ENCODE assay signal across 12 cellular contexts in genomic region chr20:23078994-23079364, GRCh38. TPM values are rescaled to one million over a fixed set of nuclear protein-coding genes. Genes with fewer than 3 reads are reported as not detected.
A peak's percentile ranks its signal among the peaks of the same experiment; 100 is the strongest.
DNase-seq lines count a peak whose midpoint lies in the region; ATAC-seq, FAIRE-seq and TF ChIP-seq lines count a peak whose summit lies in the region.
"Had no signal": no experiment of that assay in that cellular context is flagged by ENCODE, and none has a peak within 500 bp of the region (broad histone marks: within the 10 kb centered on the region; RNA-seq: fewer than 3 reads in every experiment).

No MANE protein-coding gene starts in this region.

- peaks cover 2 to 5% of the 10 kb centered on the region in 2 experiments; a peak in 2 of 5 replicates for H3K4me1 ChIP-seq in K562 (replicated peaks in 1 of 2; ENCODE audit: control insufficient read depth in 2 of 2, insufficient read depth in 2 of 2, low read length in 2 of 2)
- H3K4me1 ChIP-seq: SJSA1, tibial nerve had no signal

- H3K27me3 Mint-ChIP-seq in progenitor cell of endocrine pancreas, result peaks cover 45% of the 10 kb centered on the region

- H3K27ac Mint-ChIP-seq in progenitor cell of endocrine pancreas, result no peak overlapping the region
- H3K27ac Mint-ChIP-seq: memory B cell had no signal

- H3K4me3 ChIP-seq in K562, result no peak overlapping the region
- H3K4me3 ChIP-seq: SJSA1, tibial nerve had no signal

- no peak overlapping the region for H3K27ac ChIP-seq in K562 (ENCODE audit: extremely low read depth, low read depth, low read length)
- H3K27ac ChIP-seq: SJSA1, tibial nerve had no signal

- no peaks in the 10 kb centered on the region for H3K9me3 ChIP-seq in K562 (replicated peaks; ENCODE audit: control insufficient read depth, insufficient read depth, low read depth, low read length)
- H3K9me3 ChIP-seq: SJSA1, tibial nerve had no signal

- peak overlapping the region; percentile 38; the same call in 1 of the 2 replicates for H3K4me2 ChIP-seq in K562 (ENCODE audit: insufficient read depth, low read length)

- no peak for TF ChIP-seq EP300 in K562 (IDR thresholded peaks at IDR 0.05; ENCODE audit: low read length)

- CTCF ChIA-PET in K562 (lab: Yijun Ruan, JAX; ENCODE audit: low intra/inter-chr PET ratio), result no interaction called here

- H3K4me1 Mint-ChIP-seq in progenitor cell of endocrine pancreas (ENCODE audit: low read depth), result peaks cover 23% of the 10 kb centered on the region
- H3K4me1 Mint-ChIP-seq: memory B cell had no signal

- no peak overlapping the region for H3K4me3 Mint-ChIP-seq in progenitor cell of endocrine pancreas (ENCODE audit: low read depth)
- H3K4me3 Mint-ChIP-seq: memory B cell had no signal

- FAIRE-seq in K562 (lab: Jason Lieb, UNC), result no peak

- TF ChIP-seq RAD21 in K562 (CRISPR knock-in tag; conservative IDR thresholded peaks at IDR 0.05 in 1 of 2, IDR thresholded peaks at IDR 0.05 in 1 of 2), result peak in 1 of 2 experiments; percentile 38; a peak in 2 of 4 replicates

- WGBS in K562 (ENCODE audit: insufficient coverage, low coverage, missing lambda C conversion rate), result 16% methylated on average over 7 of the region's 7 CpGs

- H2AFZ ChIP-seq in K562 (ENCODE audit: low read depth, low read length), result peak overlapping the region; percentile 72

- TF ChIP-seq POLR2A in K562 (conservative IDR thresholded peaks at IDR 0.05), result no peak

- no peaks in the 10 kb centered on the region for H3K9me3 Mint-ChIP-seq in progenitor cell of endocrine pancreas (ENCODE audit: low read depth)
- H3K9me3 Mint-ChIP-seq: memory B cell had no signal

- intact Hi-C loops in K562 (cut with micrococcal nuclease), result no loop called here

- no peak for DNase-seq in GM20000 (ENCODE audit: low spot score)
- peak; percentile 81 for DNase-seq in NCI-H1105 treated with DMSO at 0.1 percent for 48 hours (lab: John Stamatoyannopoulos, UW)
- peak in 3 of 4 experiments; percentile 31 to 63 (median 36) for DNase-seq in K562 (ENCODE audit: extremely low read depth in 1 of 4, low spot score in 3 of 4)
- DNase-seq in progenitor cell of endocrine pancreas (ENCODE audit: low spot score, unreplicated experiment), result no peak
- DNase-seq in CD1c-positive myeloid dendritic cell (ENCODE audit: extremely low spot score), result no peak
- DNase-seq: NCI-H2029 treated with DMSO at 0.1 percent for 48 hours had no signal

- H3K9me1 ChIP-seq in K562 (ENCODE audit: control insufficient read depth, insufficient read depth, low read length), result no peaks in the 10 kb centered on the region

- in situ Hi-C loops in K562 (cut with MboI), result no loop called here

- H3K9ac ChIP-seq in K562 (ENCODE audit: insufficient read depth in 1 of 2, low read depth in 2 of 2, low read length in 2 of 2), result no peak overlapping the region

- H3K36me3 Mint-ChIP-seq in progenitor cell of endocrine pancreas (ENCODE audit: insufficient read depth), result no peaks in the 10 kb centered on the region
- H3K36me3 Mint-ChIP-seq: memory B cell had no signal

- H3K79me2 ChIP-seq in K562 (ENCODE audit: control insufficient read depth, insufficient read depth, low read length), result no peaks in the 10 kb centered on the region

- POLR2A ChIA-PET in K562 (lab: Yijun Ruan, JAX), result interaction anchor here (0.5 to 1.1 kb wide), 2 partner anchors 233 to 237 kb away, joined by 3 read pairs; no protein-coding TSS in a partner anchor

- no TSS peak for BruUV-seq in K562 (replicated peaks; lab: Mats Ljungman, UMichigan)

- H3K27me3 ChIP-seq in K562 (ENCODE audit: control insufficient read depth in 2 of 2, insufficient read depth in 2 of 2, low read length in 2 of 2), result no peaks in the 10 kb centered on the region
- H3K27me3 ChIP-seq: SJSA1, tibial nerve had no signal

- TF ChIP-seq CTCF in GM20000 (IDR thresholded peaks at IDR 0.05; ENCODE audit: extremely low read depth, missing control alignments) (peak; percentile 29), K562 (IDR thresholded peaks at IDR 0.05 in 2 of 3, conservative IDR thresholded peaks at IDR 0.05 in 1 of 3; ENCODE audit: insufficient read depth in 2 of 3, low read depth in 1 of 3, low read length in 3 of 3) (peak; percentile 55 to 71 (median 64)), progenitor cell of endocrine pancreas (IDR thresholded peaks at IDR 0.05; ENCODE audit: unreplicated experiment) (peak; percentile 66)

- H3K36me3 ChIP-seq in K562 (ENCODE audit: control insufficient read depth, insufficient read depth, low read length), result no peaks in the 10 kb centered on the region
- H3K36me3 ChIP-seq: SJSA1, tibial nerve had no signal

- no peaks in the 10 kb centered on the region for H4K20me1 ChIP-seq in K562 (replicated peaks; ENCODE audit: control insufficient read depth, insufficient read depth, low read length)

- peak; percentile 89 for ATAC-seq in K562
- ATAC-seq in GM18519 (IDR thresholded peaks at IDR 0.05; ENCODE audit: low FRiP score, unreplicated experiment), result no peak
- ATAC-seq in HG03025 (IDR thresholded peaks at IDR 0.05; ENCODE audit: low FRiP score, unreplicated experiment), result no peak

TF ChIP-seq in K562, 482 proteins besides CTCF, POLR2A, EP300 and RAD21 (continues in another document):
- TF ChIP-seq MCM7 (IDR thresholded peaks at IDR 0.05), result no peak
- TF ChIP-seq ZNF133 (CRISPR knock-in tag; IDR thresholded peaks at IDR 0.05), result no peak
- no peak for TF ChIP-seq PRMT5 (CRISPR knock-in tag; IDR thresholded peaks at IDR 0.05)
- peak in 1 of 3 experiments; percentile 17 for TF ChIP-seq YY1 (IDR thresholded peaks at IDR 0.05; ENCODE audit: borderline replicate concordance in 1 of 3, control insufficient read depth in 1 of 3, extremely low read depth in 1 of 3, insufficient read depth in 3 of 3, insufficient read length in 1 of 3, insufficient replicate concordance in 2 of 3, low read depth in 1 of 3, low read length in 2 of 3)

RNA-seq across cellular contexts. Expression of gene CD93, which starts 7.1 kb away (rescaled TPM):
- total RNA-seq in K562 (2011; cell fraction: chromatin; rRNA removed; ENCODE audit: low replicate concordance), result 0.16 and 0.39 TPM in 2 replicates
- 0.26 and 0.33 TPM in 2 replicates for total RNA-seq in K562 (2011; cell fraction: nucleolus; rRNA removed)
- total RNA-seq in K562 (2011; cell fraction: nucleoplasm; rRNA removed), result 0.44 and 0.61 TPM in 2 replicates
- total RNA-seq in K562 (2014; rRNA removed), result 0.05 and 0.12 TPM in 2 replicates
- 0.04 and 0.10 TPM in 2 replicates for total RNA-seq in K562 (2014; rRNA removed; fragmentation: Illumina TruSeq; extraction: Trizol)
- total RNA-seq in K562 (2015; rRNA removed; fragmentation: Illumina TruSeq; extraction: Trizol), result 0.04 TPM in 2 replicates
- total RNA-seq in K562 (2021), result 0.20 and 0.25 TPM in 2 replicates
- 0.12 and 0.20 TPM in 2 replicates for polyA plus RNA-seq in K562 (2011; rRNA removed)
- 0.09 and 0.15 TPM in 2 replicates for polyA plus RNA-seq in K562 (2011; cell fraction: cytosol; rRNA removed)
- 0.17 and 0.21 TPM in 2 replicates for polyA plus RNA-seq in K562 (2011; cell fraction: nucleus; rRNA removed)
- polyA plus RNA-seq in K562 (2012), result 0.03 and 0.06 TPM in 2 replicates
- polyA plus RNA-seq in K562 (2014; fragmentation: Illumina TruSeq; extraction: Trizol), result 0.07 TPM in 2 replicates
- polyA plus RNA-seq in K562 (2014; fragmentation: Nextera tagmentation; extraction: Ambion mirVana), result under 1 TPM; 0.03 TPM
- 0.03 and 0.08 TPM in 2 replicates for polyA plus RNA-seq in K562 (2014; rRNA removed)
- polyA minus RNA-seq in K562 (2011; rRNA and poly(A)+ RNA removed), result 0.21 and 0.42 TPM in 2 replicates
- 0.27 and 0.29 TPM in 2 replicates for polyA minus RNA-seq in K562 (2011; cell fraction: cytosol; rRNA and poly(A)+ RNA removed)
- polyA minus RNA-seq in K562 (2011; cell fraction: nucleus; rRNA and poly(A)+ RNA removed), result under 0.01 and 0.13 TPM in 2 replicates
- total RNA-seq in progenitor cell of endocrine pancreas, result 0.04 TPM in 1 of 2 replicates, not detected in the other
- total RNA-seq: SJSA1 had no signal

RNA-seq across cellular contexts. Expression of gene THBD, which starts 29.5 kb away (rescaled TPM):
- total RNA-seq in K562 (2011; cell fraction: chromatin; rRNA removed; ENCODE audit: low replicate concordance), result 0.99 and 1.1 TPM in 2 replicates
- 0.79 and 1.0 TPM in 2 replicates for total RNA-seq in K562 (2011; cell fraction: nucleolus; rRNA removed)
- 0.51 and 1.1 TPM in 2 replicates for total RNA-seq in K562 (2011; cell fraction: nucleoplasm; rRNA removed)
- total RNA-seq in K562 (2014; rRNA removed) (0.24 and 0.36 TPM in 2 replicates), K562 (2014; rRNA removed; fragmentation: Illumina TruSeq; extraction: Trizol) (0.11 and 0.13 TPM in 2 replicates), K562 (2015; rRNA removed; fragmentation: Illumina TruSeq; extraction: Trizol) (0.22 and 0.26 TPM in 2 replicates), K562 (2021) (0.47 and 0.49 TPM in 2 replicates), progenitor cell of endocrine pancreas (0.19 and 0.36 TPM in 2 replicates)
- polyA plus RNA-seq in K562 (2011; rRNA removed) (0.24 and 0.40 TPM in 2 replicates), K562 (2014; fragmentation: Illumina TruSeq; extraction: Trizol) (0.25 and 0.36 TPM in 2 replicates), K562 (2014; fragmentation: Nextera tagmentation; extraction: Ambion mirVana) (under 1 TPM; 0.07 to 0.10 TPM), K562 (2014; rRNA removed) (0.33 and 0.35 TPM in 2 replicates)
- 0.24 and 0.94 TPM in 2 replicates for polyA plus RNA-seq in K562 (2011; cell fraction: cytosol; rRNA removed)
- 0.60 and 2.4 TPM in 2 replicates for polyA plus RNA-seq in K562 (2011; cell fraction: nucleus; rRNA removed)
- polyA plus RNA-seq in K562 (2012), result 0.31 and 0.32 TPM in 2 replicates
- polyA minus RNA-seq in K562 (2011; rRNA and poly(A)+ RNA removed), result 0.24 and 0.28 TPM in 2 replicates
- 0.36 and 0.86 TPM in 2 replicates for polyA minus RNA-seq in K562 (2011; cell fraction: cytosol; rRNA and poly(A)+ RNA removed)
- 0.22 and 0.40 TPM in 2 replicates for polyA minus RNA-seq in K562 (2011; cell fraction: nucleus; rRNA and poly(A)+ RNA removed)

RNA-seq across cellular contexts. Expression of gene SSTR4, which starts 43.9 kb away (rescaled TPM):
- not detected in 2 replicates for total RNA-seq in K562 (2011; cell fraction: chromatin; rRNA removed; ENCODE audit: low replicate concordance)
- total RNA-seq in K562 (2011; cell fraction: nucleolus; rRNA removed), result not detected in 2 replicates
- total RNA-seq in K562 (2011; cell fraction: nucleoplasm; rRNA removed), result not detected in 2 replicates
- total RNA-seq in K562 (2014; rRNA removed), result not detected in 2 replicates
- not detected in 2 replicates for total RNA-seq in K562 (2014; rRNA removed; fragmentation: Illumina TruSeq; extraction: Trizol)
- not detected in 2 replicates for total RNA-seq in K562 (2015; rRNA removed; fragmentation: Illumina TruSeq; extraction: Trizol)
- total RNA-seq in K562 (2021), result not detected in 2 replicates
- not detected in 2 replicates for polyA plus RNA-seq in K562 (2011; rRNA removed)
- not detected in 2 replicates for polyA plus RNA-seq in K562 (2011; cell fraction: cytosol; rRNA removed)
- not detected in 2 replicates for polyA plus RNA-seq in K562 (2011; cell fraction: nucleus; rRNA removed)
- not detected in 2 replicates for polyA plus RNA-seq in K562 (2012)
- not detected in 2 replicates for polyA plus RNA-seq in K562 (2014; fragmentation: Illumina TruSeq; extraction: Trizol)
- not detected for polyA plus RNA-seq in K562 (2014; fragmentation: Nextera tagmentation; extraction: Ambion mirVana)
- not detected in 2 replicates for polyA plus RNA-seq in K562 (2014; rRNA removed)
- polyA minus RNA-seq in K562 (2011; rRNA and poly(A)+ RNA removed), result not detected in 2 replicates
- polyA minus RNA-seq in K562 (2011; cell fraction: cytosol; rRNA and poly(A)+ RNA removed), result not detected in 2 replicates
- polyA minus RNA-seq in K562 (2011; cell fraction: nucleus; rRNA and poly(A)+ RNA removed), result not detected in 2 replicates
- not detected in 2 replicates for total RNA-seq in progenitor cell of endocrine pancreas
- total RNA-seq: dermis microvascular lymphatic vessel endothelial cell, SJSA1, tibial nerve had no signal

Comparison
In these comparisons a context has a peak if more than half of its experiments do, and no peak if none do; other contexts are left out.
1. DNase-seq: peak in NCI-H1105 treated with DMSO at 0.1 percent for 48 hours (single experiment) and K562 (3 of 4); none in GM20000 (single experiment), progenitor cell of endocrine pancreas (single experiment) and CD1c-positive myeloid dendritic cell (single experiment).
2. Peak in every context shown above with its lines, with median percentiles within 50 percentile points of each other: CTCF ChIP-seq.